Comparison of ENCODE assay signal across 8 cellular contexts in the genomic region with DNA sequence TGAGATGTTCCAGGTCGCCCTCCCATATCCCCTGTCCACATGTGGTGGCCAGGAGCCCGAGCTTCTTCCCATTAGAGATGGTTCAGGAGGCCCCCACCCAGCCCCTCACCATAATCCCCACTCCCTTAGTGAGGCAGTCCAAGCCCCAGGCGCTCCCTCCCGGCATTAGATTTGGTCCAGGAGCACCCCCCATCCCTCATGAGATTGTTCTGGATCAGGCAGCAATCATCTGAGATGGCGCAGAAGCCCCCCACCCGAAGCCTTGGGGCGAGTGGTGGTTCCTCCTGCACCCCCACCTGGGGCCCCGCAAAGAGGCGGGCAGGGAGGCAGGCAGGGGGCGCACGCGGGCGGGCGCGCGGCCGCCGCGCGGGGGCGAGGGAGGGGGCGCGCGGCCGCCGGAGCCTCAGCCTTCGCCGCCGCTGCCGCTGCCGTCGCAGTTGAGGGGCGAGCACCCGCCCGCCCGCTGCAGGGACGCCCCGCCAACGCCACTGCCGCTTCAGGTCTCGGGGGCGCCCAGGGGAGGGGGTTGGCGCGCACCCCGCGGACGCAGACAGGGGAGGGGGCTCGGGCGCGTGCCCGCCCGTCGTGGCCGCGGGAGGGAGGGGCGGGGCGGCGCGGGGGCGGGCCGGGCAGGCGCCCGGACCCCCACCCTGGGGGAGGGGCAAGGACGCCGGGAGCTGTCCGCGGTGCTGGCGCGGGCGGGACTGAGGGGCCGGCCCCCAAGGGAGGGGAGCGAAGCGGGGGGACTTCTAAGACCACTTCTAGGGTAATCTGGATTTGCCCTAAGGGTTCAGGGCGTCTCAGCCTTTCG. TPM values are rescaled to one million over a fixed set of nuclear protein-coding genes. Genes with fewer than 3 reads are reported as not detected.
DNase-seq lines count a peak whose midpoint lies in the region; ATAC-seq, FAIRE-seq and TF ChIP-seq lines count a peak whose summit lies in the region.

No MANE protein-coding gene starts in this region.

- TF ChIP-seq EP300 in suprapubic skin (IDR thresholded peaks at IDR 0.05): no peak

- no peak overlapping the region for H3K27ac ChIP-seq in CD4-positive, CD25-positive, alpha-beta regulatory T cell (ENCODE audit: insufficient read depth, low read length, poor library complexity, severe bottlenecking)
- H3K27ac ChIP-seq in HUES6 (ENCODE audit: low read depth, low read length) (no peak overlapping the region), suprapubic skin (no peak overlapping the region)

- no peak for TF ChIP-seq POLR2A in suprapubic skin (IDR thresholded peaks at IDR 0.05)
- no peak for TF ChIP-seq POLR2A in H54 (IDR thresholded peaks at IDR 0.05; ENCODE audit: low read depth, low read length)

- peaks cover 2 to 5% of the 10 kb centered on the region in 2 experiments for H3K9me3 ChIP-seq in CD4-positive, CD25-positive, alpha-beta regulatory T cell (ENCODE audit: control insufficient read depth in 2 of 2, low read length in 2 of 2)
- no peaks in the 10 kb centered on the region for H3K9me3 ChIP-seq in HUES6 (ENCODE audit: control insufficient read depth, insufficient read depth, low read depth, low read length)
- H3K9me3 ChIP-seq in suprapubic skin: no peaks in the 10 kb centered on the region

- DNase-seq in CD4-positive, CD25-positive, alpha-beta regulatory T cell: no peak
- DNase-seq in activated CD4-positive, alpha-beta memory T cell treated with anti-CD3 and anti-CD28 coated beads, Interleukin-2, amount 10 ng/mL, durations not matched to agents 7 days and 5 days: peak; percentile 26
- DNase-seq in left ventricle myocardium superior (no peak), suprapubic skin (ENCODE audit: low spot score in 2 of 2) (no peak), H54 (ENCODE audit: insufficient read length, low spot score) (no peak), NCI-H2081 treated with DMSO at 0.1 percent for 48 hours (lab: John Stamatoyannopoulos, UW) (no peak)

- H3K36me3 Mint-ChIP-seq in CD4-positive, CD25-positive, alpha-beta regulatory T cell: peaks cover 3% of the 10 kb centered on the region
- no peaks in the 10 kb centered on the region for H3K36me3 Mint-ChIP-seq in activated CD4-positive, alpha-beta memory T cell treated with anti-CD3 and anti-CD28 coated beads, Interleukin-2, amount 10 ng/mL, durations not matched to agents 7 days and 5 days (ENCODE audit: low read depth)

- peaks cover 15% of the 10 kb centered on the region for H3K4me1 ChIP-seq in CD4-positive, CD25-positive, alpha-beta regulatory T cell (ENCODE audit: control insufficient read depth, insufficient read depth, low read length, poor library complexity, severe bottlenecking)
- H3K4me1 ChIP-seq in HUES6 (ENCODE audit: control insufficient read depth, insufficient read depth, low read length) (peaks cover 8% of the 10 kb centered on the region; the same call in 1 of the 2 replicates), suprapubic skin (peaks cover 23% of the 10 kb centered on the region)

- peaks cover 40% of the 10 kb centered on the region for H3K27me3 Mint-ChIP-seq in CD4-positive, CD25-positive, alpha-beta regulatory T cell
- peaks cover 31% of the 10 kb centered on the region for H3K27me3 Mint-ChIP-seq in activated CD4-positive, alpha-beta memory T cell treated with anti-CD3 and anti-CD28 coated beads, Interleukin-2, amount 10 ng/mL, durations not matched to agents 7 days and 5 days

- no peak overlapping the region for H3K9ac ChIP-seq in HUES6 (ENCODE audit: low read length)

- peaks cover 0 to 10% (median 3%) of the 10 kb centered on the region in 7 donors for H3K9me3 Mint-ChIP-seq in CD4-positive, CD25-positive, alpha-beta regulatory T cell
- H3K9me3 Mint-ChIP-seq in activated CD4-positive, alpha-beta memory T cell treated with anti-CD3 and anti-CD28 coated beads, Interleukin-2, amount 10 ng/mL, durations not matched to agents 7 days and 5 days: no peaks in the 10 kb centered on the region

- H3K4me3 ChIP-seq in CD4-positive, CD25-positive, alpha-beta regulatory T cell (ENCODE audit: low read depth, low read length): no peak overlapping the region
- H3K4me3 ChIP-seq in HUES6 (ENCODE audit: low read depth, low read length) (peak overlapping the region; percentile 57), suprapubic skin (peak overlapping the region; percentile 61)

- no peak overlapping the region for H3K27ac Mint-ChIP-seq in CD4-positive, CD25-positive, alpha-beta regulatory T cell
- H3K27ac Mint-ChIP-seq in activated CD4-positive, alpha-beta memory T cell treated with anti-CD3 and anti-CD28 coated beads, Interleukin-2, amount 10 ng/mL, durations not matched to agents 7 days and 5 days: no peak overlapping the region

- POLR2A ChIA-PET in activated CD4-positive, alpha-beta memory T cell treated with anti-CD3 and anti-CD28 coated beads, Interleukin-2, amount 10 ng/mL, durations not matched to agents 7 days and 5 days (lab: Charles Lee): no interaction called here

- intact Hi-C loops in left ventricle myocardium superior (cut with micrococcal nuclease): no loop called here

- no peaks in the 10 kb centered on the region for H3K36me3 ChIP-seq in CD4-positive, CD25-positive, alpha-beta regulatory T cell (ENCODE audit: control insufficient read depth, insufficient read depth, low read length)
- H3K36me3 ChIP-seq in HUES6 (ENCODE audit: control insufficient read depth, insufficient read depth, low read length) (no peaks in the 10 kb centered on the region), suprapubic skin (peaks cover 3% of the 10 kb centered on the region)

- no peak for TF ChIP-seq CTCF in suprapubic skin (IDR thresholded peaks at IDR 0.05)

- FAIRE-seq in H54 (lab: Jason Lieb, UNC): no peak

- H3K27me3 ChIP-seq in CD4-positive, CD25-positive, alpha-beta regulatory T cell (ENCODE audit: control insufficient read depth, insufficient read depth, low read length): peaks cover 9% of the 10 kb centered on the region
- H3K27me3 ChIP-seq in HUES6 (ENCODE audit: control insufficient read depth, insufficient read depth, low read length) (peaks cover 21% of the 10 kb centered on the region), suprapubic skin (peaks cover 16% of the 10 kb centered on the region)

- peak overlapping the region; percentile 36 to 84 (median 63) for H3K4me3 Mint-ChIP-seq in CD4-positive, CD25-positive, alpha-beta regulatory T cell
- no peak overlapping the region for H3K4me3 Mint-ChIP-seq in activated CD4-positive, alpha-beta memory T cell treated with anti-CD3 and anti-CD28 coated beads, Interleukin-2, amount 10 ng/mL, durations not matched to agents 7 days and 5 days

- CTCF ChIA-PET in activated CD4-positive, alpha-beta memory T cell treated with anti-CD3 and anti-CD28 coated beads, Interleukin-2, amount 10 ng/mL, durations not matched to agents 7 days and 5 days (lab: Charles Lee): interaction anchor here (0.8 kb wide), 1 partner anchor 11 kb away, joined by 3 read pairs; no protein-coding TSS in a partner anchor

- H3K4me1 Mint-ChIP-seq in CD4-positive, CD25-positive, alpha-beta regulatory T cell: peaks cover 4 to 18% (median 12%) of the 10 kb centered on the region in 4 donors
- H3K4me1 Mint-ChIP-seq in activated CD4-positive, alpha-beta memory T cell treated with anti-CD3 and anti-CD28 coated beads, Interleukin-2, amount 10 ng/mL, durations not matched to agents 7 days and 5 days: peaks cover 16% of the 10 kb centered on the region

- 15% methylated on average over 6 of the region's 75 CpGs for WGBS in suprapubic skin

- ATAC-seq in CD4-positive, CD25-positive, alpha-beta regulatory T cell (ENCODE audit: low read depth in 2 of 2): no peak
- ATAC-seq in left ventricle myocardium superior (peak; percentile 14), HG02642 (IDR thresholded peaks at IDR 0.05; ENCODE audit: poor library complexity, unreplicated experiment) (no peak)

RNA-seq across cellular contexts. Expression of gene SHKBP1, which starts 46.4 kb away (rescaled TPM):
- total RNA-seq in CD4-positive, CD25-positive, alpha-beta regulatory T cell: 195 TPM
- 100 to 1,000 TPM; 120 to 172 (median 151) TPM for polyA plus RNA-seq in CD4-positive, CD25-positive, alpha-beta regulatory T cell
- total RNA-seq in activated CD4-positive, alpha-beta memory T cell treated with anti-CD3 and anti-CD28 coated beads, Interleukin-2, amount 10 ng/mL, durations not matched to agents 7 days and 5 days: 100 to 1,000 TPM; 139 to 150 TPM
- total RNA-seq in left ventricle myocardium superior (16.4 TPM), suprapubic skin (10 to 100 TPM; 42.2 to 58.3 (median 51.1) TPM)
